Comparison of ENCODE assay signal across 8 cellular contexts in the genomic region with DNA sequence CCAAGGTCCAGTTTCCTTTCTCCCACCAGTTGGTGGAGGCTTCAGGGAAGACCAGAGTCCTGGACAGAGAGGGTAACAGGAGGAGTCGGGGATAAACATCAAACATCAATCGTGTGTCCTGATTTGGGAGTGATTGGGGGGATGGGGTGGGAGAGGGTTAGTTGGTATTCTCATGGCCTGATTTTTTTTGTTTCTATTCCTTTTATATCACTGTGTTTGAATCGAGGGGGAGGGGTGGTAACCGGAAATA. TPM values are rescaled to one million over a fixed set of nuclear protein-coding genes. Genes with fewer than 3 reads are reported as not detected.
A peak's percentile ranks its signal among the peaks of the same experiment; 100 is the strongest.
DNase-seq lines count a peak whose midpoint lies in the region; ATAC-seq and TF ChIP-seq lines count a peak whose summit lies in the region.

No MANE protein-coding gene starts in this region.

- H3K27ac ChIP-seq in A673 (ENCODE audit: low read depth, low read length, poor library complexity, severe bottlenecking) (peak overlapping the region; percentile 95), breast epithelium (peak overlapping the region; percentile 81 to 85)

- H3K27ac Mint-ChIP-seq in natural killer cell = peak overlapping the region; percentile 68 to 79

- H3K4me1 ChIP-seq in A673 (ENCODE audit: insufficient read depth, low read length, poor library complexity, severe bottlenecking) (peaks cover 44% of the 10 kb centered on the region), breast epithelium (peaks cover 15 to 33% of the 10 kb centered on the region in 2 donors)

- no peak for TF ChIP-seq POLR2A in breast epithelium (IDR thresholded peaks at IDR 0.05)

- peaks cover 13% of the 10 kb centered on the region for H3K36me3 Mint-ChIP-seq in natural killer cell

- POLR2A ChIA-PET in A673 (lab: Charles Lee; ENCODE audit: low non-redundant PET) = no interaction called here

- CTCF ChIA-PET in A673 (lab: Charles Lee) = no interaction called here

- ATAC-seq in natural killer cell = no peak
- ATAC-seq in HG03025 (IDR thresholded peaks at IDR 0.05; ENCODE audit: low FRiP score, unreplicated experiment) = no peak
- no peak for ATAC-seq in HG03196 (IDR thresholded peaks at IDR 0.05; ENCODE audit: unreplicated experiment)
- no peak for ATAC-seq in HG02840 (IDR thresholded peaks at IDR 0.05; ENCODE audit: low FRiP score, unreplicated experiment)

- no TSS peak for BruUV-seq in A673 (replicated peaks; lab: Mats Ljungman, UMichigan)

- H3K4me1 Mint-ChIP-seq in natural killer cell = peaks cover 58 to 76% of the 10 kb centered on the region in 2 donors

- H3K27me3 Mint-ChIP-seq in natural killer cell (ENCODE audit: low read depth in 2 of 2) = no peaks in the 10 kb centered on the region

- TF ChIP-seq CTCF in A673 (conservative IDR thresholded peaks at IDR 0.05; ENCODE audit: low read depth, low read length) (no peak), breast epithelium (IDR thresholded peaks at IDR 0.05) (no peak), natural killer cell (IDR thresholded peaks at IDR 0.05) (no peak)

- peaks cover 24% of the 10 kb centered on the region for H3K36me3 ChIP-seq in A673 (ENCODE audit: insufficient read depth, low read length, poor library complexity, severe bottlenecking)
- no peaks in the 10 kb centered on the region for H3K36me3 ChIP-seq in breast epithelium

- no peaks in the 10 kb centered on the region for H3K9me3 Mint-ChIP-seq in natural killer cell

- DNase-seq in A673 (ENCODE audit: low spot score) = no peak
- no peak for DNase-seq in Jurkat, Clone E6-1 (ENCODE audit: low read depth, low spot score)
- DNase-seq in breast epithelium (ENCODE audit: low spot score in 2 of 2) = no peak
- no peak for DNase-seq in natural killer cell
- DNase-seq in ACHN = no peak

- H3K27me3 ChIP-seq in A673 (replicated peaks; ENCODE audit: insufficient read depth, low read depth, low read length, poor library complexity) (no peaks in the 10 kb centered on the region), breast epithelium (no peaks in the 10 kb centered on the region)

- H3K9me3 ChIP-seq in A673 (ENCODE audit: low read depth, low read length, poor library complexity, severe bottlenecking) (no peaks in the 10 kb centered on the region), breast epithelium (no peaks in the 10 kb centered on the region)

- H3K4me3 Mint-ChIP-seq in natural killer cell = peak overlapping the region; percentile 87

- intact Hi-C loops in A673 (cut with micrococcal nuclease; ENCODE audit: unreplicated experiment) = loop anchor here (5.0 to 10.0 kb wide), 2 partner anchors 93 to 191 kb away; a partner anchor contains a TSS
- intact Hi-C loops in breast epithelium (cut with DNase I; ENCODE audit: low total_unique reads) = no loop called here
- intact Hi-C loops in natural killer cell (cut with micrococcal nuclease) = loop anchor here (5.0 kb wide), 2 partner anchors 208 to 352 kb away; a partner anchor contains a TSS

- in situ Hi-C loops in ACHN (cut with HindIII; ENCODE audit: low pct_ligation_motif_present, low pct_unique_long_range_greater_than_20kb, low sequenced_read_pairs) = no loop called here

- H3K4me3 ChIP-seq in A673 (ENCODE audit: low read depth, low read length, poor library complexity, severe bottlenecking) (peak overlapping the region; percentile 93), breast epithelium (peak overlapping the region in 2 of 3 donors; percentile 74 to 87)
- peak overlapping the region; percentile 85 for H3K4me3 ChIP-seq in Jurkat, Clone E6-1 (ENCODE audit: low read length)

RNA-seq across cellular contexts. Expression of a gene that starts 0.4 kb away (rescaled TPM):
- total RNA-seq in A673 (2021) = 5.9 and 11.0 TPM in 2 replicates
- polyA plus RNA-seq in Jurkat, Clone E6-1 (2012; ENCODE audit: insufficient read depth, insufficient read length) = 16.4 TPM
- total RNA-seq in breast epithelium = 10 to 100 TPM; 17.0 to 33.8 (median 18.4) TPM
- total RNA-seq in natural killer cell = 1 to 10 TPM; 5.4 to 7.7 (median 6.8) TPM

RNA-seq across cellular contexts. Expression of a gene that starts 3.4 kb away (rescaled TPM):
- total RNA-seq in A673 (2021) (119 and 124 TPM in 2 replicates), breast epithelium (10 to 100 TPM; 55.0 to 79.3 (median 74.1) TPM), natural killer cell (10 to 100 TPM; 38.9 to 45.7 (median 45.6) TPM)
- polyA plus RNA-seq in Jurkat, Clone E6-1 (2012; ENCODE audit: insufficient read depth, insufficient read length) = 81.6 TPM

RNA-seq across cellular contexts. Expression of a gene that starts 3.6 kb away (rescaled TPM):
- total RNA-seq in A673 (2021) (42.7 and 43.6 TPM in 2 replicates), breast epithelium (10 to 100 TPM; 27.4 to 39.1 (median 27.5) TPM), natural killer cell (10 to 100 TPM; 72.3 to 96.4 (median 73.9) TPM)
- 45.5 TPM for polyA plus RNA-seq in Jurkat, Clone E6-1 (2012; ENCODE audit: insufficient read depth, insufficient read length)

RNA-seq across cellular contexts. Expression of a gene that starts 4.2 kb away (rescaled TPM):
- 43.3 and 47.5 TPM in 2 replicates for total RNA-seq in A673 (2021)
- polyA plus RNA-seq in Jurkat, Clone E6-1 (2012; ENCODE audit: insufficient read depth, insufficient read length) = 75.4 TPM
- total RNA-seq in breast epithelium = 10 to 100 TPM; 11.8 to 20.6 (median 19.5) TPM
- total RNA-seq in natural killer cell = 10 to 100 TPM; 34.5 to 40.3 (median 36.5) TPM

RNA-seq across cellular contexts. Expression of a gene that starts 11.8 kb away (rescaled TPM):
- total RNA-seq in A673 (2021) = 1.6 and 1.9 TPM in 2 replicates
- 2.7 TPM for polyA plus RNA-seq in Jurkat, Clone E6-1 (2012; ENCODE audit: insufficient read depth, insufficient read length)
- 1 to 10 TPM in 1 of 3 donors, under 1 TPM in 2; 0.32 to 1.0 (median 0.98) TPM for total RNA-seq in breast epithelium
- total RNA-seq in natural killer cell = 1 to 10 TPM in 1 of 3 donors, under 1 TPM in 2; 0.93 to 2.0 (median 0.94) TPM
